ENCODE assay signal across 8 cellular contexts in genomic region chr3:49410844-49411549, GRCh38. TPM values are rescaled to one million over a fixed set of nuclear protein-coding genes. Genes with fewer than 3 reads are reported as not detected.
A peak's percentile ranks its signal among the peaks of the same experiment; 100 is the strongest.
DNase-seq lines count a peak whose midpoint lies in the region; ATAC-seq and TF ChIP-seq lines count a peak whose summit lies in the region.

No MANE protein-coding gene starts in this region.

- H3K36me3 ChIP-seq in tibial nerve: peaks cover 0 to 17% (median 0%) of the 10 kb centered on the region in 3 donors

- DNase-seq in Right ventricle myocardium inferior (ENCODE audit: missing footprints): no peak
- DNase-seq in cardiac septum (ENCODE audit: low spot score): no peak
- peak; percentile 19 for DNase-seq in astrocyte of the spinal cord (ENCODE audit: low read depth, low spot score)
- peak in 1 of 2 donors; percentile 90 for DNase-seq in lower leg skin (ENCODE audit: low spot score in 2 of 2)
- no peak for DNase-seq in tibial nerve (ENCODE audit: low spot score in 2 of 2)
- DNase-seq in NK-92 (lab: John Stamatoyannopoulos, UW; ENCODE audit: unreplicated experiment): no peak
- no peak for DNase-seq in NCI-H345 (lab: John Stamatoyannopoulos, UW)

- ATAC-seq in Right ventricle myocardium inferior (peak; percentile 14), GM21825 (IDR thresholded peaks at IDR 0.05; ENCODE audit: unreplicated experiment) (no peak)

- TF ChIP-seq CTCF in astrocyte of the spinal cord (IDR thresholded peaks at IDR 0.05; ENCODE audit: low read depth, low read length): no peak
- TF ChIP-seq CTCF in lower leg skin (IDR thresholded peaks at IDR 0.05): no peak
- TF ChIP-seq CTCF in tibial nerve (IDR thresholded peaks at IDR 0.05): no peak

- H3K4me1 ChIP-seq in tibial nerve: peaks cover 3 to 79% (median 37%) of the 10 kb centered on the region in 4 donors

- no peak for TF ChIP-seq EP300 in tibial nerve (IDR thresholded peaks at IDR 0.05)

- H3K4me3 ChIP-seq in astrocyte of the spinal cord (ENCODE audit: low read depth, low read length) (peak overlapping the region; percentile 83), lower leg skin (ENCODE audit: low read depth, poor library complexity, severe bottlenecking) (peak overlapping the region; percentile 83), tibial nerve (peak overlapping the region; percentile 61 to 97 (median 80))

- H3K27ac ChIP-seq in tibial nerve: peak overlapping the region; percentile 96 to 99 (median 97)

- TF ChIP-seq POLR2A in lower leg skin (IDR thresholded peaks at IDR 0.05) (no peak), tibial nerve (IDR thresholded peaks at IDR 0.05) (no peak)

- 0% methylated on average over 30 to 35 of the region's 35 CpGs for WGBS in lower leg skin, 2 donors
- WGBS in tibial nerve, 2 donors: 1% methylated on average over 33 to 35 of the region's 35 CpGs

- in situ Hi-C loops in astrocyte of the spinal cord (cut with HindIII; ENCODE audit: low sequenced_read_pairs): no loop called here

- H3K9me3 ChIP-seq in tibial nerve: no peaks in the 10 kb centered on the region

- intact Hi-C loops in Right ventricle myocardium inferior (cut with DNase I) (loop anchor here (5.0 to 10.0 kb wide), 2 partner anchors 54 to 236 kb away; partner anchors contain the start of genes GPX1 and KLHDC8B), cardiac septum (cut with DNase I) (loop anchor here (5.0 kb wide), 1 partner anchor 69 kb away; the partner anchor contains the start of gene USP4), lower leg skin (cut with DNase I; ENCODE audit: low total_unique reads) (no loop called here)

- no peaks in the 10 kb centered on the region for H3K27me3 ChIP-seq in tibial nerve

RNA-seq across cellular contexts. Expression of gene RHOA, which starts 0.8 kb away (rescaled TPM):
- total RNA-seq in Right ventricle myocardium inferior (285 TPM), cardiac septum (340 TPM), lower leg skin (100 to 1,000 TPM; 266 to 511 (median 312) TPM), tibial nerve (100 to 1,000 TPM; 532 to 825 (median 698) TPM)

RNA-seq across cellular contexts. Expression of gene TCTA, which starts 1.2 kb away (rescaled TPM):
- total RNA-seq in Right ventricle myocardium inferior (17.1 TPM), cardiac septum (26.5 TPM), lower leg skin (10 to 100 TPM in 3 of 4 donors, 1 to 10 TPM in 1; 6.6 to 26.4 (median 14.1) TPM), tibial nerve (10 to 100 TPM; 24.6 to 52.9 (median 30.1) TPM)

RNA-seq across cellular contexts. Expression of gene AMT, which starts 11.3 kb away (rescaled TPM):
- total RNA-seq in Right ventricle myocardium inferior: 20.5 TPM
- 20.1 TPM for total RNA-seq in cardiac septum
- 1 to 10 TPM; 1.8 to 9.3 (median 5.4) TPM for total RNA-seq in lower leg skin
- total RNA-seq in tibial nerve: 10 to 100 TPM in 2 of 4 donors, 1 to 10 TPM in 2; 7.0 to 20.8 (median 9.5) TPM

RNA-seq across cellular contexts. Expression of gene NICN1, which starts 18.1 kb away (rescaled TPM):
- total RNA-seq in Right ventricle myocardium inferior (15.5 TPM), cardiac septum (21.9 TPM), lower leg skin (1 to 10 TPM; 3.4 to 6.7 (median 5.9) TPM), tibial nerve (10 to 100 TPM in 1 of 4 donors, 1 to 10 TPM in 2, not detected in 1; 2.1 to 14.7 (median 7.7) TPM)

RNA-seq across cellular contexts. Expression of gene GPX1, which starts 52.8 kb away (rescaled TPM):
- total RNA-seq in Right ventricle myocardium inferior (136 TPM), cardiac septum (106 TPM), lower leg skin (100 to 1,000 TPM; 116 to 224 (median 161) TPM), tibial nerve (100 to 1,000 TPM; 217 to 359 (median 310) TPM)
